27 cellular contexts compared by ENCODE assay signal in genomic region chr15:45138814-45139765, GRCh38. TPM values are rescaled to one million over a fixed set of nuclear protein-coding genes. Genes with fewer than 3 reads are reported as not detected.
"Had no signal": no experiment of that assay in that cellular context is flagged by ENCODE, and none has a peak within 500 bp of the region (broad histone marks: within the 10 kb centered on the region; RNA-seq: fewer than 3 reads in every experiment).

No MANE protein-coding gene starts in this region.

- DNase-seq: activated B cell treated with CpG ODN at 0.5 μM for 24 hours; activated CD4-positive, alpha-beta T cell treated with anti-CD3 and anti-CD28 coated beads for 36 hours; activated CD4-positive, alpha-beta T cell treated with anti-CD3 and anti-CD28 coated beads, Interleukin-2, amount 50 U/mL, for 4 hours; activated CD8-positive, alpha-beta memory T cell treated with anti-CD3 and anti-CD28 coated beads, Interleukin-2, amount 50 U/mL, for 48 hours; activated naive CD4-positive, alpha-beta T cell treated with anti-CD3 and anti-CD28 coated beads for 36 hours; activated naive CD8-positive, alpha-beta T cell treated with anti-CD3 and anti-CD28 coated beads, Interleukin-2, amount 10 ng/mL, durations not matched to agents 7 days and 5 days; activated T-cell treated with anti-CD3 and anti-CD28 coated beads, Interleukin-2, amount 50 U/mL, for 4 hours; amygdala; cortex of kidney; endodermal cell; esophagus squamous epithelium; gastrocnemius medialis; hippocampal formation; kidney glomerular epithelial cell; sigmoid colon; stimulated activated CD4-positive, alpha-beta T cell treated with anti-CD3 and anti-CD28 coated beads, Interleukin-2, amount 100 ng/mL, for 48 hours; stimulated activated CD8-positive, alpha-beta memory T cell treated with anti-CD3 and anti-CD28 coated beads, Interleukin-4, amount 100 ng/mL, for 48 hours; stimulated activated naive B cell treated with anti-CD40 and anti-IgM and Interleukin-4, amounts not matched to agents 10 μg/mL and 1 μg/mL and 100 μg/mL, for 72 hours; T1000; testis; trophoblast cell had no signal

- H3K9me3 ChIP-seq: esophagus squamous epithelium, gastrocnemius medialis, sigmoid colon, testis had no signal

- H3K27ac ChIP-seq: esophagus squamous epithelium, gastrocnemius medialis, parathyroid adenoma, sigmoid colon, testis had no signal

- H3K27me3 ChIP-seq: testis had no signal

- H3K36me3 ChIP-seq: gastrocnemius medialis, sigmoid colon had no signal

- H3K4me1 ChIP-seq: gastrocnemius medialis, parathyroid adenoma had no signal

- ATAC-seq: activated CD4-positive, alpha-beta T cell treated with anti-CD3 and anti-CD28 coated beads for 36 hours; activated T-cell treated with anti-CD3 and anti-CD28 coated beads, Interleukin-2, amount 50 U/mL, for 4 hours; gastrocnemius medialis; stimulated activated naive B cell treated with anti-CD40 and anti-IgM and Interleukin-4, amounts not matched to agents 10 μg/mL and 1 μg/mL and 100 μg/mL, for 72 hours had no signal

- H3K4me3 ChIP-seq: esophagus squamous epithelium, gastrocnemius medialis, sigmoid colon, smooth muscle cell, testis had no signal

RNA-seq across cellular contexts. Expression of gene DUOX1, which starts 9.3 kb away (rescaled TPM):
- total RNA-seq: activated naive CD8-positive, alpha-beta T cell treated with anti-CD3 and anti-CD28 coated beads, Interleukin-2, amount 10 ng/mL, durations not matched to agents 7 days and 5 days; myocyte had no signal

RNA-seq across cellular contexts. Expression of gene DUOXA1, which starts 9.4 kb away (rescaled TPM):
- total RNA-seq: activated CD8-positive, alpha-beta memory T cell treated with anti-CD3 and anti-CD28 coated beads for 36 hours; activated naive CD4-positive, alpha-beta T cell treated with anti-CD3 and anti-CD28 coated beads for 36 hours; cerebellum; gastrocnemius medialis; myocyte had no signal

RNA-seq across cellular contexts. Expression of gene DUOXA2, which starts 25.0 kb away (rescaled TPM):
- total RNA-seq: activated B cell treated with CpG ODN at 0.5 μM for 24 hours; activated CD4-positive, alpha-beta T cell treated with anti-CD3 and anti-CD28 coated beads for 36 hours; activated CD8-positive, alpha-beta memory T cell treated with anti-CD3 and anti-CD28 coated beads for 36 hours; activated naive CD4-positive, alpha-beta T cell treated with anti-CD3 and anti-CD28 coated beads for 36 hours; activated naive CD8-positive, alpha-beta T cell treated with anti-CD3 and anti-CD28 coated beads, Interleukin-2, amount 10 ng/mL, durations not matched to agents 7 days and 5 days; activated T-cell treated with anti-CD3 and anti-CD28 coated beads, Interleukin-2, amount 50 U/mL, for 4 hours; bronchial epithelial cell; cerebellum; endodermal cell; gastrocnemius medialis; myocyte; smooth muscle cell had no signal
- polyA plus RNA-seq: smooth muscle cell had no signal

RNA-seq across cellular contexts. Expression of gene DUOX2, which starts 25.1 kb away (rescaled TPM):
- total RNA-seq: activated B cell treated with CpG ODN at 0.5 μM for 24 hours; activated naive CD4-positive, alpha-beta T cell treated with anti-CD3 and anti-CD28 coated beads for 36 hours; activated naive CD8-positive, alpha-beta T cell treated with anti-CD3 and anti-CD28 coated beads, Interleukin-2, amount 10 ng/mL, durations not matched to agents 7 days and 5 days; cerebellum; gastrocnemius medialis; myocyte had no signal
